In genomic region chr17:20896153-20896649, GRCh38 we compare ENCODE assay signal across 8 cellular contexts.
A peak's percentile ranks its signal among the peaks of the same experiment; 100 is the strongest.
DNase-seq lines count a peak whose midpoint lies in the region; ATAC-seq and TF ChIP-seq lines count a peak whose summit lies in the region.

No MANE protein-coding gene starts in this region.

- no peak overlapping the region for H3K4me3 ChIP-seq in body of pancreas
- no peak overlapping the region for H3K4me3 ChIP-seq in upper lobe of left lung

- H3K27ac ChIP-seq in body of pancreas (no peak overlapping the region), upper lobe of left lung (no peak overlapping the region)

- TF ChIP-seq CTCF in body of pancreas (IDR thresholded peaks at IDR 0.05) (peak in 5 of 7 experiments; percentile 15 to 49 (median 32)), upper lobe of left lung (IDR thresholded peaks at IDR 0.05) (peak in 1 of 6 experiments; percentile 10)

- H3K4me3 Mint-ChIP-seq in memory B cell: no peak overlapping the region

- H3K36me3 ChIP-seq in body of pancreas (replicated peaks in 1 of 2; ENCODE audit: insufficient read depth in 1 of 2, low read depth in 2 of 2) (no peaks in the 10 kb centered on the region), upper lobe of left lung (no peaks in the 10 kb centered on the region)

- H3K9me3 Mint-ChIP-seq in memory B cell: no peaks in the 10 kb centered on the region

- H3K4me1 ChIP-seq in body of pancreas (no peaks in the 10 kb centered on the region), upper lobe of left lung (no peaks in the 10 kb centered on the region)

- DNase-seq in activated effector memory CD4-positive, alpha-beta T cell treated with anti-CD3 and anti-CD28 coated beads, Interleukin-2, amount 50 U/mL, for 16 hours: peak; percentile 66
- DNase-seq in activated effector memory CD4-positive, alpha-beta T cell treated with Interleukin-2 at 50 U/mL for 16 hours: no peak
- DNase-seq in body of pancreas (peak; percentile 50 to 74 (median 62)), memory B cell (ENCODE audit: low spot score in 2 of 2) (no peak), upper lobe of left lung (peak in 1 of 2 donors; percentile 78), AML-193 (lab: John Stamatoyannopoulos, UW) (no peak), DMS79 (lab: John Stamatoyannopoulos, UW) (no peak)

- ATAC-seq in body of pancreas (peak; percentile 68), memory B cell (ENCODE audit: low read depth) (peak; percentile 44), upper lobe of left lung (ENCODE audit: low FRiP score in 2 of 2) (peak; percentile 29 to 43), GM18502 (IDR thresholded peaks at IDR 0.05; ENCODE audit: poor library complexity, unreplicated experiment) (no peak)

- TF ChIP-seq POLR2A in body of pancreas (IDR thresholded peaks at IDR 0.05) (no peak), upper lobe of left lung (IDR thresholded peaks at IDR 0.05) (no peak)

- no peaks in the 10 kb centered on the region for H3K36me3 Mint-ChIP-seq in memory B cell

- TF ChIP-seq EP300 in upper lobe of left lung (IDR thresholded peaks at IDR 0.05): no peak

- H3K9me3 ChIP-seq in body of pancreas (no peaks in the 10 kb centered on the region), upper lobe of left lung (no peaks in the 10 kb centered on the region)

- H3K27me3 Mint-ChIP-seq in memory B cell: peaks cover 3% of the 10 kb centered on the region

- WGBS in body of pancreas, 2 donors: 39 to 53% methylated on average over 5 to 24 of the region's 30 CpGs
- 55 to 75% methylated on average over 4 to 14 of the region's 30 CpGs for WGBS in upper lobe of left lung, 2 donors

- H3K27me3 ChIP-seq in body of pancreas (no peaks in the 10 kb centered on the region), upper lobe of left lung (no peaks in the 10 kb centered on the region)

- H3K4me1 Mint-ChIP-seq in memory B cell: no peaks in the 10 kb centered on the region

- intact Hi-C loops in body of pancreas (cut with DNase I): no loop called here

- H3K27ac Mint-ChIP-seq in memory B cell: no peak overlapping the region

Comparison
In these comparisons a context has a peak if more than half of its experiments do, and no peak if none do; other contexts are left out.
1. DNase-seq: peak in activated effector memory CD4-positive, alpha-beta T cell treated with anti-CD3 and anti-CD28 coated beads, Interleukin-2, amount 50 U/mL, for 16 hours (single experiment) and body of pancreas (4 of 4); none in activated effector memory CD4-positive, alpha-beta T cell treated with Interleukin-2 at 50 U/mL for 16 hours (single experiment), memory B cell (0 of 2), AML-193 (0 of 2) and DMS79 (single experiment).